ENCODE assay signal across 7 cellular contexts in genomic region chr1:205658943-205659581, GRCh38. TPM values are rescaled to one million over a fixed set of nuclear protein-coding genes. Genes with fewer than 3 reads are reported as not detected.
DNase-seq lines count a peak whose midpoint lies in the region; ATAC-seq, FAIRE-seq and TF ChIP-seq lines count a peak whose summit lies in the region.

No MANE protein-coding gene starts in this region.

- no peak overlapping the region for H3K9ac ChIP-seq in HepG2 (ENCODE audit: insufficient read depth, low read depth, low read length)

- 46% methylated on average over 14 of the region's 20 CpGs for WGBS in HepG2 (ENCODE audit: low lambda C conversion rate)

- in situ Hi-C loops in HepG2 (cut with HindIII; ENCODE audit: extremely low pct_ligation_motif_present, low pct_unique_long_range_greater_than_20kb): loop anchor here (5.0 kb wide), 1 partner anchor 67 kb away; no protein-coding TSS in a partner anchor

- H3K9me3 Mint-ChIP-seq in chondrocyte (ENCODE audit: low read depth): no peaks in the 10 kb centered on the region

- H3K27me3 ChIP-seq in HepG2 (ENCODE audit: control insufficient read depth in 1 of 2, insufficient read depth in 2 of 2, low read length in 2 of 2): no peaks in the 10 kb centered on the region

- no TSS peak for BruUV-seq in HepG2 (replicated peaks; lab: Mats Ljungman, UMichigan)

- H3K4me1 Mint-ChIP-seq in chondrocyte (ENCODE audit: low read depth): peaks cover 6% of the 10 kb centered on the region

- TF ChIP-seq CTCF in GM12874 (IDR thresholded peaks at IDR 0.05; ENCODE audit: insufficient read depth, low read depth, low read length) (peak; percentile 92), chondrocyte (IDR thresholded peaks at IDR 0.05) (peak; percentile 97), HepG2 (CRISPR knock-in tag; IDR thresholded peaks at IDR 0.05) (peak; percentile 96)

- no peaks in the 10 kb centered on the region for H4K20me1 ChIP-seq in HepG2 (ENCODE audit: insufficient read depth, low read length)

- FAIRE-seq in HepG2 (lab: Jason Lieb, UNC): peak; percentile 58

- DNase-seq in NCI-H2107 treated with DMSO at 0.1 percent for 48 hours (lab: John Stamatoyannopoulos, UW; ENCODE audit: unreplicated experiment) (peak; percentile 44), chondrocyte (ENCODE audit: low spot score) (peak; percentile 88), HepG2 (ENCODE audit: low spot score) (peak; percentile 46)
- peak; percentile 56 to 71 for DNase-seq in activated CD4-positive, alpha-beta T cell treated with anti-CD3 and anti-CD28 coated beads for 24 hours (ENCODE audit: low read depth in 2 of 2)
- DNase-seq in stimulated activated CD4-positive, alpha-beta T cell treated with anti-CD3 and anti-CD28 coated beads, TNF-alpha, amount 100 ng/mL, for 1 hour (ENCODE audit: low read depth in 3 of 3, low spot score in 1 of 3): peak; percentile 31 to 64 (median 53)

- H3K36me3 ChIP-seq in HepG2 (replicated peaks in 1 of 2; ENCODE audit: control insufficient read depth in 1 of 2, insufficient read depth in 2 of 2, low read length in 2 of 2): peaks cover 0 to 1% of the 10 kb centered on the region in 2 experiments; a peak in 1 of 5 replicates

- no peak overlapping the region for H3K4me2 ChIP-seq in HepG2 (ENCODE audit: low read depth, low read length)

- peak; percentile 98 for TF ChIP-seq RAD21 in HepG2 (CRISPR knock-in tag; IDR thresholded peaks at IDR 0.05)

- no peak overlapping the region for H3K4me3 Mint-ChIP-seq in chondrocyte (ENCODE audit: unreplicated experiment)

- H3K79me2 ChIP-seq in HepG2 (ENCODE audit: insufficient read depth, low read length): no peaks in the 10 kb centered on the region

- CTCF ChIA-PET in HepG2 (lab: Yijun Ruan, JAX; ENCODE audit: low intra/inter-chr PET ratio, low total read pairs): interaction anchor here (0.6 to 5.2 kb wide), 5 partner anchors 13 to 249 kb away, joined by 3 to 99 read pairs (median 27); no protein-coding TSS in a partner anchor

- intact Hi-C loops in HepG2 (cut with micrococcal nuclease; ENCODE audit: unreplicated experiment): loop anchor here (1.0 to 10.0 kb wide), 2 partner anchors 52 to 256 kb away; no protein-coding TSS in a partner anchor

- ATAC-seq in HG02852 (IDR thresholded peaks at IDR 0.05; ENCODE audit: unreplicated experiment) (peak; percentile 67), HepG2 (peak; percentile 93)

- no peaks in the 10 kb centered on the region for H3K27me3 Mint-ChIP-seq in chondrocyte (ENCODE audit: low read depth)

- no peaks in the 10 kb centered on the region for H3K9me3 ChIP-seq in HepG2 (ENCODE audit: low read length)

- no peaks in the 10 kb centered on the region for H3K36me3 Mint-ChIP-seq in chondrocyte (ENCODE audit: low read depth)

- TF ChIP-seq EP300 in HepG2 (IDR thresholded peaks at IDR 0.05; ENCODE audit: low read depth in 2 of 2, low read length in 2 of 2) (no peak), HepG2 (CRISPR knock-in tag; IDR thresholded peaks at IDR 0.05; ENCODE audit: borderline replicate concordance) (no peak)

- peaks cover 6% of the 10 kb centered on the region for H3K4me1 ChIP-seq in HepG2 (ENCODE audit: insufficient read depth, low read length)

- no peak overlapping the region for H3K27ac Mint-ChIP-seq in chondrocyte (ENCODE audit: unreplicated experiment)

- no peak overlapping the region for H3K27ac ChIP-seq in HepG2 (ENCODE audit: extremely low read length, insufficient read depth, low read length)

- H3K4me3 ChIP-seq in HepG2 (replicated peaks in 1 of 3; ENCODE audit: insufficient read depth in 1 of 3, low read depth in 2 of 3, low read length in 3 of 3): no peak overlapping the region

- POLR2A ChIA-PET in HepG2 (lab: Yijun Ruan, JAX): interaction anchor here (1.1 to 2.8 kb wide), 8 partner anchors 17 to 90 kb away, joined by 3 to 35 read pairs (median 6); partner anchors contain the start of genes ELK4, NUCKS1 and SLC45A3

- no peak for TF ChIP-seq POLR2A in HepG2 (IDR thresholded peaks at IDR 0.05; ENCODE audit: insufficient read depth in 1 of 2, low read depth in 2 of 2, low read length in 2 of 2)

- no peak overlapping the region for H2AFZ ChIP-seq in HepG2 (ENCODE audit: low read length)

TF ChIP-seq in HepG2, 621 proteins besides CTCF, POLR2A, EP300 and RAD21 (continues in another document):
- peak; percentile 97 for TF ChIP-seq STAG1 (CRISPR knock-in tag; IDR thresholded peaks at IDR 0.05)
- 0 out of 2 replicates have a peak, but pooled peaks have one; percentile 31 for TF ChIP-seq MZF1 (CRISPR knock-in tag; IDR thresholded peaks at IDR 0.05; ENCODE audit: borderline replicate concordance)
- TF ChIP-seq ZFP91 (CRISPR knock-in tag; IDR thresholded peaks at IDR 0.05; ENCODE audit: borderline replicate concordance): peak; percentile 31; the same call in 1 of the 2 replicates
- TF ChIP-seq ZNF136 (CRISPR knock-in tag; IDR thresholded peaks at IDR 0.05; ENCODE audit: low read depth): peak; percentile 58; the same call in 1 of the 2 replicates
- TF ChIP-seq ZNF205 (CRISPR knock-in tag; IDR thresholded peaks at IDR 0.05): 0 out of 2 replicates have a peak, but pooled peaks have one; percentile 40

RNA-seq across cellular contexts. Expression of gene SLC45A3, which starts 21.2 kb away (rescaled TPM):
- total RNA-seq in chondrocyte (1.6 to 2.9 TPM (median 2.9 TPM) in 3 replicates), HepG2 (2016; rRNA removed; fragmentation: Illumina TruSeq; extraction: Trizol) (1.9 and 3.4 TPM in 2 replicates)
- total RNA-seq in HepG2 (2016; cell fraction: cytosol; rRNA removed; fragmentation: Illumina TruSeq; extraction: Trizol; ENCODE audit: low read depth): 0.97 and 1.2 TPM in 2 replicates
- total RNA-seq in HepG2 (2016; cell fraction: insoluble cytoplasmic fraction; rRNA removed; fragmentation: Illumina TruSeq; extraction: Trizol): 1.8 and 4.0 TPM in 2 replicates
- total RNA-seq in HepG2 (2016; cell fraction: membrane; rRNA removed; fragmentation: Illumina TruSeq; extraction: Trizol): 2.7 and 3.3 TPM in 2 replicates
- total RNA-seq in HepG2 (2016; cell fraction: nucleus; rRNA removed; fragmentation: Illumina TruSeq; extraction: Trizol): 2.3 and 3.7 TPM in 2 replicates
- 4.1 and 7.3 TPM in 2 replicates for polyA plus RNA-seq in HepG2 (2011; rRNA removed)
- polyA plus RNA-seq in HepG2 (2011; cell fraction: cytosol; rRNA removed): 4.4 TPM in 2 replicates
- polyA plus RNA-seq in HepG2 (2011; cell fraction: nucleus; rRNA removed): 7.3 and 8.6 TPM in 2 replicates
- 4.0 and 4.7 TPM in 2 replicates for polyA plus RNA-seq in HepG2 (2012)
- polyA plus RNA-seq in HepG2 (2016; cell fraction: cytosol; fragmentation: Illumina TruSeq; extraction: Trizol; ENCODE audit: low read depth): 0.65 and 0.73 TPM in 2 replicates
- polyA plus RNA-seq in HepG2 (2016; cell fraction: insoluble cytoplasmic fraction; fragmentation: Illumina TruSeq; extraction: Trizol; ENCODE audit: low read depth): 2.0 and 2.1 TPM in 2 replicates
- polyA plus RNA-seq in HepG2 (2016; cell fraction: membrane; fragmentation: Illumina TruSeq; extraction: Trizol; ENCODE audit: low read depth): 2.1 TPM in 2 replicates
- polyA plus RNA-seq in HepG2 (2016; cell fraction: nucleus; fragmentation: Illumina TruSeq; extraction: Trizol; ENCODE audit: insufficient read depth, low read depth): 5.1 and 6.0 TPM in 2 replicates
- polyA minus RNA-seq in HepG2 (2011; rRNA and poly(A)+ RNA removed; ENCODE audit: low replicate concordance): 1.8 and 9.9 TPM in 2 replicates
- 3.3 and 3.4 TPM in 2 replicates for polyA minus RNA-seq in HepG2 (2011; cell fraction: cytosol; rRNA and poly(A)+ RNA removed)
- polyA minus RNA-seq in HepG2 (2011; cell fraction: nucleus; rRNA and poly(A)+ RNA removed): 2.5 and 2.7 TPM in 2 replicates

RNA-seq across cellular contexts. Expression of gene ELK4, which starts 27.3 kb away (rescaled TPM):
- total RNA-seq in chondrocyte (33.0 to 37.2 TPM (median 35.6 TPM) in 3 replicates), HepG2 (2016; rRNA removed; fragmentation: Illumina TruSeq; extraction: Trizol) (13.1 and 15.0 TPM in 2 replicates)
- total RNA-seq in HepG2 (2016; cell fraction: cytosol; rRNA removed; fragmentation: Illumina TruSeq; extraction: Trizol; ENCODE audit: low read depth): 17.4 and 18.2 TPM in 2 replicates
- 12.5 and 14.4 TPM in 2 replicates for total RNA-seq in HepG2 (2016; cell fraction: insoluble cytoplasmic fraction; rRNA removed; fragmentation: Illumina TruSeq; extraction: Trizol)
- 27.6 and 35.3 TPM in 2 replicates for total RNA-seq in HepG2 (2016; cell fraction: membrane; rRNA removed; fragmentation: Illumina TruSeq; extraction: Trizol)
- 14.7 and 15.8 TPM in 2 replicates for total RNA-seq in HepG2 (2016; cell fraction: nucleus; rRNA removed; fragmentation: Illumina TruSeq; extraction: Trizol)
- 6.8 and 8.3 TPM in 2 replicates for polyA plus RNA-seq in HepG2 (2011; rRNA removed)
- polyA plus RNA-seq in HepG2 (2011; cell fraction: cytosol; rRNA removed): 2.3 and 3.5 TPM in 2 replicates
- polyA plus RNA-seq in HepG2 (2011; cell fraction: nucleus; rRNA removed): 11.0 and 12.1 TPM in 2 replicates
- polyA plus RNA-seq in HepG2 (2012): 9.9 and 11.2 TPM in 2 replicates
- 9.0 and 9.8 TPM in 2 replicates for polyA plus RNA-seq in HepG2 (2016; cell fraction: cytosol; fragmentation: Illumina TruSeq; extraction: Trizol; ENCODE audit: low read depth)
- polyA plus RNA-seq in HepG2 (2016; cell fraction: insoluble cytoplasmic fraction; fragmentation: Illumina TruSeq; extraction: Trizol; ENCODE audit: low read depth): 12.2 TPM in 2 replicates
- polyA plus RNA-seq in HepG2 (2016; cell fraction: membrane; fragmentation: Illumina TruSeq; extraction: Trizol; ENCODE audit: low read depth): 15.0 TPM in 2 replicates
- polyA plus RNA-seq in HepG2 (2016; cell fraction: nucleus; fragmentation: Illumina TruSeq; extraction: Trizol; ENCODE audit: insufficient read depth, low read depth): 20.1 and 20.3 TPM in 2 replicates
- polyA minus RNA-seq in HepG2 (2011; rRNA and poly(A)+ RNA removed; ENCODE audit: low replicate concordance): 12.0 and 30.8 TPM in 2 replicates
- 11.9 and 12.8 TPM in 2 replicates for polyA minus RNA-seq in HepG2 (2011; cell fraction: cytosol; rRNA and poly(A)+ RNA removed)
- 21.0 and 22.3 TPM in 2 replicates for polyA minus RNA-seq in HepG2 (2011; cell fraction: nucleus; rRNA and poly(A)+ RNA removed)
